In the genomic region with DNA sequence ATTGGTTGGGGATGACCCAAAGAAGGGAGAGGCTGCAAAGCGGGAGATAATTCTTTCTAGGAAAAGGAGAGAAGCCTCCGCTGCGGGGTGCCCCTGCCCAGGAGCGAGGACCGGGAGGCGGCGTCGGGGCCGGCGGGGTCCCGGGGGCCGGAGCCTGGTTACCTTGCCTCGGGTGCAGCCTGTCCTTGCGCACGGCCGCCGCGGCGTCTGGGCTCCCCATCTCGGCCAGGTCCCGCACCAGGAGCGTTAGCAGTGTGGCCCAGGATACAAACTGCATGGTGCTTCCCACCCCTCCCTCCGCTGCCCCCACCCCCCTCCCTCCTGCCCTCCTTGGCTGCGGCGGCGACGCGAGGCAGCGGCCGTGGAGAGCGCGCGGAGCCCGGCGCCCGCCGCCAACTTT, we compare ENCODE assay signal across 9 cellular contexts. TPM values are rescaled to one million over a fixed set of nuclear protein-coding genes. Genes with fewer than 3 reads are reported as not detected.
A peak's percentile ranks its signal among the peaks of the same experiment; 100 is the strongest.
DNase-seq lines count a peak whose midpoint lies in the region; ATAC-seq and TF ChIP-seq lines count a peak whose summit lies in the region.
"Had no signal": no experiment of that assay in that cellular context is flagged by ENCODE, and none has a peak within 500 bp of the region (broad histone marks: within the 10 kb centered on the region; RNA-seq: fewer than 3 reads in every experiment).

No MANE protein-coding gene starts in this region.

- H3K9ac ChIP-seq in neural progenitor cell, result no peak overlapping the region

- H3K27ac Mint-ChIP-seq in neural progenitor cell, result no peak overlapping the region
- H3K27ac Mint-ChIP-seq in T-helper 2 cell treated with Interferon-gamma antibody and Interleukin-4, amounts not matched to agents 5 μg/mL and 100 μg/mL, for 36 hours, result no peak overlapping the region

- H3K4me3 ChIP-seq in cardiac muscle cell, result peak overlapping the region; percentile 64
- peak overlapping the region; percentile 67 for H3K4me3 ChIP-seq in neural progenitor cell
- H3K4me3 ChIP-seq in aorta (ENCODE audit: low read length in 2 of 2), result peak overlapping the region; percentile 76 to 88

- intact Hi-C loops in Right ventricle myocardium inferior (cut with DNase I) (loop anchor here (5.0 to 10.0 kb wide), 5 partner anchors 75 to 557 kb away; no protein-coding TSS in a partner anchor), cardiac septum (cut with DNase I) (loop anchor here (5.0 to 10.0 kb wide), 4 partner anchors 125 to 987 kb away; no protein-coding TSS in a partner anchor), aorta (cut with DNase I) (loop anchor here (2.0 to 10.0 kb wide), 8 partner anchors 50 to 557 kb away; no protein-coding TSS in a partner anchor)

- ATAC-seq in Right ventricle myocardium inferior (peak; percentile 5), aorta (ENCODE audit: low FRiP score) (no peak), HG03460 (IDR thresholded peaks at IDR 0.05; ENCODE audit: unreplicated experiment) (no peak)

- H3K4me1 ChIP-seq in cardiac muscle cell (ENCODE audit: low read depth) (peaks cover 12% of the 10 kb centered on the region), neural progenitor cell (peaks cover 31% of the 10 kb centered on the region), aorta (ENCODE audit: control insufficient read depth in 1 of 2, insufficient read depth in 2 of 2, low read length in 2 of 2) (peaks cover under 1 to 9% of the 10 kb centered on the region in 2 donors)

- H3K4me1 Mint-ChIP-seq in neural progenitor cell, result peaks cover 55% of the 10 kb centered on the region
- H3K4me1 Mint-ChIP-seq in T-helper 2 cell treated with Interferon-gamma antibody and Interleukin-4, amounts not matched to agents 5 μg/mL and 100 μg/mL, for 36 hours (ENCODE audit: low read depth), result peaks cover 3% of the 10 kb centered on the region

- peak overlapping the region; percentile 97 for H3K4me2 ChIP-seq in neural progenitor cell

- H3K36me3 Mint-ChIP-seq in neural progenitor cell, result peaks cover 1% of the 10 kb centered on the region
- H3K36me3 Mint-ChIP-seq in T-helper 2 cell treated with Interferon-gamma antibody and Interleukin-4, amounts not matched to agents 5 μg/mL and 100 μg/mL, for 36 hours (ENCODE audit: low read depth), result no peaks in the 10 kb centered on the region

- peaks cover 50% of the 10 kb centered on the region for H3F3A ChIP-seq in neural progenitor cell (ENCODE audit: low read depth)

- H3K27me3 ChIP-seq in cardiac muscle cell (no peaks in the 10 kb centered on the region), neural progenitor cell (peaks cover 50% of the 10 kb centered on the region), aorta (ENCODE audit: control insufficient read depth in 1 of 2, insufficient read depth in 2 of 2, low read length in 1 of 2) (no peaks in the 10 kb centered on the region)

- H3K9me3 ChIP-seq in cardiac muscle cell (ENCODE audit: low read depth) (no peaks in the 10 kb centered on the region), neural progenitor cell (ENCODE audit: low read depth) (no peaks in the 10 kb centered on the region), aorta (ENCODE audit: control insufficient read depth, low read length) (no peaks in the 10 kb centered on the region)

- H3K36me3 ChIP-seq in cardiac muscle cell (no peaks in the 10 kb centered on the region), neural progenitor cell (no peaks in the 10 kb centered on the region), aorta (ENCODE audit: control insufficient read depth in 1 of 2, insufficient read depth in 2 of 2, low read length in 1 of 2) (no peaks in the 10 kb centered on the region)

- no peaks in the 10 kb centered on the region for H3K9me3 Mint-ChIP-seq in neural progenitor cell
- H3K9me3 Mint-ChIP-seq in T-helper 2 cell treated with Interferon-gamma antibody and Interleukin-4, amounts not matched to agents 5 μg/mL and 100 μg/mL, for 36 hours, result no peaks in the 10 kb centered on the region

- no peak for DNase-seq in Right ventricle myocardium inferior (ENCODE audit: missing footprints)
- DNase-seq in cardiac septum (ENCODE audit: low spot score), result no peak
- DNase-seq in cardiac muscle cell (ENCODE audit: low read depth in 1 of 2, low spot score in 1 of 2), result no peak
- DNase-seq in neural progenitor cell (ENCODE audit: low spot score), result no peak
- peak in 1 of 2 donors; percentile 55 for DNase-seq in aorta
- DNase-seq in T-helper 2 cell treated with Interferon-gamma antibody and Interleukin-4, amounts not matched to agents 5 μg/mL and 100 μg/mL, for 36 hours (ENCODE audit: low spot score), result no peak
- no peak for DNase-seq in CD1c-positive myeloid dendritic cell (ENCODE audit: extremely low spot score)
- DNase-seq: NCI-H2081 treated with DMSO at 0.1 percent for 48 hours had no signal

- peaks cover 9% of the 10 kb centered on the region for H3K79me2 ChIP-seq in neural progenitor cell (ENCODE audit: low read depth)

- TF ChIP-seq CTCF in cardiac muscle cell (IDR thresholded peaks at IDR 0.05; ENCODE audit: low read depth, low read length), result no peak
- TF ChIP-seq CTCF in neural progenitor cell (IDR thresholded peaks at IDR 0.05), result no peak

- H4K20me1 ChIP-seq in neural progenitor cell (ENCODE audit: low read depth), result peaks cover 8% of the 10 kb centered on the region

- peak overlapping the region; percentile 98 for H3K4me3 Mint-ChIP-seq in neural progenitor cell
- H3K4me3 Mint-ChIP-seq in T-helper 2 cell treated with Interferon-gamma antibody and Interleukin-4, amounts not matched to agents 5 μg/mL and 100 μg/mL, for 36 hours, result no peak overlapping the region

- peaks cover 5% of the 10 kb centered on the region for H3K27me3 Mint-ChIP-seq in neural progenitor cell (ENCODE audit: insufficient read depth, low read depth)
- H3K27me3 Mint-ChIP-seq in T-helper 2 cell treated with Interferon-gamma antibody and Interleukin-4, amounts not matched to agents 5 μg/mL and 100 μg/mL, for 36 hours (ENCODE audit: low read depth), result peaks cover 53% of the 10 kb centered on the region

- H3K27ac ChIP-seq in cardiac muscle cell, result peak overlapping the region; percentile 95
- H3K27ac ChIP-seq in neural progenitor cell, result no peak overlapping the region
- peak overlapping the region; percentile 68 to 92 for H3K27ac ChIP-seq in aorta (ENCODE audit: low read depth in 1 of 2, low read length in 2 of 2)

- 0 to 1% methylated on average over 21 to 37 of the region's 37 CpGs for WGBS in aorta, 2 donors

- no peak overlapping the region for H2AFZ ChIP-seq in neural progenitor cell (replicated peaks)

RNA-seq across cellular contexts. Expression of gene ADAMTS9, which starts 0.4 kb away (rescaled TPM):
- 19.9 TPM for total RNA-seq in Right ventricle myocardium inferior
- total RNA-seq in cardiac septum, result 53.6 TPM
- 114 and 168 TPM in 2 replicates for total RNA-seq in cardiac muscle cell
- polyA plus RNA-seq in cardiac muscle cell, result 60.5 and 74.9 TPM in 2 replicates
- 32.1 and 47.7 TPM in 2 replicates for total RNA-seq in neural progenitor cell (ENCODE audit: low replicate concordance)
- total RNA-seq in aorta, result 100 to 1,000 TPM; 161 to 212 TPM
- polyA plus RNA-seq in aorta, result 10 to 100 TPM in 1 of 2 donors, 1 to 10 TPM in 1; 7.0 to 21.9 TPM
